1 cellular context compared by ENCODE assay signal in genomic region chr15:70086636-70087035, GRCh38.
TF ChIP-seq lines count a peak whose summit lies in the region.

No MANE protein-coding gene starts in this region.

TF ChIP-seq in K562, 482 proteins besides CTCF, POLR2A, EP300 and RAD21 (continued from another document):
- TF ChIP-seq ZNF280A (IDR thresholded peaks at IDR 0.05; ENCODE audit: low read depth, partially characterized antibody) (no peak), HMBOX1 (IDR thresholded peaks at IDR 0.05) (peak; percentile 18; the same call in 1 of the 2 replicates), ARHGAP35 (IDR thresholded peaks at IDR 0.05; ENCODE audit: partially characterized antibody) (no peak), HLTF (IDR thresholded peaks at IDR 0.05) (no peak), BCL6 (CRISPR knock-in tag; IDR thresholded peaks at IDR 0.05) (no peak), KDM4B (IDR thresholded peaks at IDR 0.05; ENCODE audit: borderline replicate concordance in 2 of 2, low read depth in 1 of 2) (no peak), BACH1 (tag; IDR thresholded peaks at IDR 0.05) (no peak), RUNX1 (IDR thresholded peaks at IDR 0.05; ENCODE audit: low read depth) (no peak), MAFK (IDR thresholded peaks at IDR 0.05; ENCODE audit: low read length) (peak; percentile 78), RERE (CRISPR knock-in tag; IDR thresholded peaks at IDR 0.05; ENCODE audit: borderline replicate concordance) (no peak), NFE2 (IDR thresholded peaks at IDR 0.05; ENCODE audit: low read depth) (peak; percentile 86), POLR2B (IDR thresholded peaks at IDR 0.05; ENCODE audit: low read depth, partially characterized antibody) (no peak), CREBBP (IDR thresholded peaks at IDR 0.05; ENCODE audit: low read depth, low read length) (no peak), SMARCA4 (IDR thresholded peaks at IDR 0.05) (peak; percentile 63), ATF4 (CRISPR knock-in tag; IDR thresholded peaks at IDR 0.05) (no peak), MAX (CRISPR knock-in tag; IDR thresholded peaks at IDR 0.05) (no peak), ZSCAN32 (CRISPR knock-in tag; IDR thresholded peaks at IDR 0.05) (no peak), CXXC5 (CRISPR knock-in tag; IDR thresholded peaks at IDR 0.05) (no peak), ZNF316 (IDR thresholded peaks at IDR 0.05) (peak; percentile 90), BDP1 (IDR thresholded peaks at IDR 0.05; ENCODE audit: insufficient read depth, insufficient read length) (no peak), TFAP4 (CRISPR knock-in tag; IDR thresholded peaks at IDR 0.05; ENCODE audit: borderline replicate concordance) (no peak)
